ENCODE assay signal across 15 cellular contexts in the genomic region with DNA sequence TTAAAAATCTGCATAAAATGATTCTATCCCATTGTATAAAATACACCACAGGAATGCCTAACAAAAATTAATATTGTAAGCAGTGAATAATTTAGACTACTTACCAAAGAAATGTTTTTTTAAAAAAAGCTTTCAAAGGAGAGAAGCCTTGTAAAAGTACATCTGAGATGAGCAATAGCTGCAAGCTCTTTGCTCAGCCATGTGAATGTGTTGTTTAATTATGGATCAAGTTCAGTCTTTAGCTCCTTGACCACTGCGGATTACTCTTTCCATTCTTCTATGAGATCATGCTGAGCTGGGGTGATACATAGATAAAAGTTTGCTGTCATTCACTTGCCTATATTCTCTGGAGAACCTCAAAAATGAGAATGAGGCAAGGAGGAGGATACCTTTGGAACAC.
DNase-seq lines count a peak whose midpoint lies in the region; ATAC-seq, FAIRE-seq and TF ChIP-seq lines count a peak whose summit lies in the region.
"Had no signal": no experiment of that assay in that cellular context is flagged by ENCODE, and none has a peak within 500 bp of the region (broad histone marks: within the 10 kb centered on the region; RNA-seq: fewer than 3 reads in every experiment).

No MANE protein-coding gene starts in this region.

- no peak for ATAC-seq in HG03108 (IDR thresholded peaks at IDR 0.05; ENCODE audit: unreplicated experiment)
- ATAC-seq in effector memory CD8-positive, alpha-beta T cell (replicated peaks) = no peak
- ATAC-seq: GM12878, HCT116 had no signal

- no peak overlapping the region for H3K4me3 Mint-ChIP-seq in effector memory CD8-positive, alpha-beta T cell
- H3K4me3 Mint-ChIP-seq: CD8-positive, alpha-beta memory T cell had no signal

- H3K4me1 Mint-ChIP-seq in effector memory CD8-positive, alpha-beta T cell (ENCODE audit: low read depth in 2 of 2) = no peaks in the 10 kb centered on the region
- H3K4me1 Mint-ChIP-seq: CD8-positive, alpha-beta memory T cell had no signal

- H3K9me3 ChIP-seq in osteoblast (ENCODE audit: low read depth, low read length) = no peaks in the 10 kb centered on the region
- H3K9me3 ChIP-seq: Caco-2 had no signal

- no peak overlapping the region for H3K27ac ChIP-seq in osteoblast (ENCODE audit: low read depth, low read length)
- H3K27ac ChIP-seq: 22Rv1 had no signal

- no peaks in the 10 kb centered on the region for H3K36me3 Mint-ChIP-seq in effector memory CD8-positive, alpha-beta T cell (ENCODE audit: insufficient read depth)
- H3K36me3 Mint-ChIP-seq: CD8-positive, alpha-beta memory T cell had no signal

- no peaks in the 10 kb centered on the region for H4K20me1 ChIP-seq in osteoblast (ENCODE audit: insufficient read depth, low read length)

- no peaks in the 10 kb centered on the region for H3K79me2 ChIP-seq in osteoblast (ENCODE audit: insufficient read depth, low read length)

- peaks cover 5% of the 10 kb centered on the region for H3K4me1 ChIP-seq in osteoblast (ENCODE audit: insufficient read depth, low read length)
- H3K4me1 ChIP-seq: Caco-2 had no signal

- H3K4me2 ChIP-seq in osteoblast (ENCODE audit: insufficient read depth, low read length) = no peak overlapping the region

- no peak for DNase-seq in D721Med (ENCODE audit: insufficient read length, low spot score)
- DNase-seq in HCEC 1CT = peak; percentile 21
- DNase-seq in NCI-H69 (lab: John Stamatoyannopoulos, UW) = peak; percentile 56
- peak; percentile 34 for DNase-seq in iris pigment epithelial cell (ENCODE audit: low read depth)
- DNase-seq in NCI-H2227 (lab: John Stamatoyannopoulos, UW; ENCODE audit: unreplicated experiment) = no peak
- no peak for DNase-seq in effector memory CD8-positive, alpha-beta T cell
- DNase-seq in osteoblast (ENCODE audit: insufficient read length, low spot score, missing footprints) = no peak
- DNase-seq: Caco-2; CD8-positive, alpha-beta memory T cell had no signal

- no peaks in the 10 kb centered on the region for H3K27me3 Mint-ChIP-seq in effector memory CD8-positive, alpha-beta T cell
- H3K27me3 Mint-ChIP-seq: CD8-positive, alpha-beta memory T cell had no signal

- no peak overlapping the region for H3K4me3 ChIP-seq in osteoblast (ENCODE audit: insufficient read depth, low read length)
- H3K4me3 ChIP-seq: GM12878 had no signal

- H3K27ac Mint-ChIP-seq in effector memory CD8-positive, alpha-beta T cell = no peak overlapping the region
- H3K27ac Mint-ChIP-seq: CD8-positive, alpha-beta memory T cell had no signal

- no peaks in the 10 kb centered on the region for H3K36me3 ChIP-seq in osteoblast (ENCODE audit: insufficient read depth, low read length)

- TF ChIP-seq CTCF in D721Med (IDR thresholded peaks at IDR 0.05; ENCODE audit: insufficient read depth, missing control alignments) (no peak), osteoblast (IDR thresholded peaks at IDR 0.05; ENCODE audit: extremely low read depth, low read depth, low read length) (no peak)

- H2AFZ ChIP-seq in osteoblast (ENCODE audit: low read length) = no peak overlapping the region

- no peaks in the 10 kb centered on the region for H3K27me3 ChIP-seq in osteoblast (ENCODE audit: insufficient read depth, low read length)

- peaks cover 2 to 9% of the 10 kb centered on the region in 2 donors for H3K9me3 Mint-ChIP-seq in effector memory CD8-positive, alpha-beta T cell

- FAIRE-seq in D721Med (lab: Jason Lieb, UNC) = peak; percentile 66
- FAIRE-seq: GM12878, GM18507, H1 had no signal

Comparison
In these comparisons a context has a peak if more than half of its experiments do, and no peak if none do; other contexts are left out.
1. DNase-seq: peak in HCEC 1CT (single experiment), NCI-H69 (single experiment) and iris pigment epithelial cell (single experiment); none in D721Med (single experiment), NCI-H2227 (single experiment), effector memory CD8-positive, alpha-beta T cell (0 of 3) and osteoblast (single experiment).